In the genomic region with DNA sequence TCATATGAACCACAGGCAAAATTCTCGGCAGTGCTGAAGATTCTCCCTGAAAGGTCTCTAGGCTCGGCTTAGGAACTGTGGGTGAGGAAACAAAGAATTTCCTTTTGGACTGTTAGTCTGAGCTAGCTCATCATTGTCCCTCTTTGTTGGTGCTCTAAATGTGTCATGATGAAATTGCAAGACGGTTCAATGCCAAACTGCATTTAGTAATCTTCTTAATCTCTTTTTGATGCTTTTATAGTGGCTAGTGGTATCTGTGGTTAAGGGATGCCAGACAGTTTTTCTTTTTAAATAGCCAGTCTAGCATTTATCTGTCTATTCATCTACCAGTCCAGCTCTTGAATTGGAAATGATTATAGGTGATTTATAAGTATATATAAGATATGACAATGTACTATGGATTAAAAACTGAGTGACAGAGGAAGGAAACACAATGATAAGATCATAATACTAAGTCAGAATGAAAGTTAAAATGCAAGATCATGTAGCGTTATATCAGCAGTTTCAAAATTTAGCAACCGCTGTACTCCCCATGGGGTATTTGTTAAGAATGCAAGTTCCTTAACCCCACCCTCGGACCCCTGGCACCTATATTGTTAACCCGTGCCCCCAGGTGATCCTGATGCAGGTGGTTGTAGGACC, we compare ENCODE assay signal across 1 cellular context.
TF ChIP-seq lines count a peak whose summit lies in the region.

No MANE protein-coding gene starts in this region.

TF ChIP-seq in HepG2, 621 proteins besides CTCF, POLR2A, EP300 and RAD21 (continued from another document):
- TF ChIP-seq, protein P1, sequence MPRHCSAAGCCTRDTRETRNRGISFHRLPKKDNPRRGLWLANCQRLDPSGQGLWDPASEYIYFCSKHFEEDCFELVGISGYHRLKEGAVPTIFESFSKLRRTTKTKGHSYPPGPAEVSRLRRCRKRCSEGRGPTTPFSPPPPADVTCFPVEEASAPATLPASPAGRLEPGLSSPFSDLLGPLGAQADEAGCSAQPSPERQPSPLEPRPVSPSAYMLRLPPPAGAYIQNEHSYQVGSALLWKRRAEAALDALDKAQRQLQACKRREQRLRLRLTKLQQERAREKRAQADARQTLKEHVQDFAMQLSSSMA (CRISPR knock-in tag; IDR thresholded peaks at IDR 0.05), result no peak
- TF ChIP-seq ATF7 (IDR thresholded peaks at IDR 0.05) (no peak), ATF7 (CRISPR knock-in tag; IDR thresholded peaks at IDR 0.05) (no peak), REXO4 (CRISPR knock-in tag; IDR thresholded peaks at IDR 0.05; ENCODE audit: borderline replicate concordance) (no peak), ZNF260 (CRISPR knock-in tag; IDR thresholded peaks at IDR 0.05; ENCODE audit: borderline replicate concordance, low read depth) (no peak), ZNF280D (CRISPR knock-in tag; IDR thresholded peaks at IDR 0.05) (no peak), ZNF720 (CRISPR knock-in tag; IDR thresholded peaks at IDR 0.05) (no peak), TCF12 (IDR thresholded peaks at IDR 0.05) (no peak), TCF12 (CRISPR knock-in tag; IDR thresholded peaks at IDR 0.05) (no peak), NFRKB (IDR thresholded peaks at IDR 0.05) (no peak), LBX2 (CRISPR knock-in tag; IDR thresholded peaks at IDR 0.05; ENCODE audit: borderline replicate concordance) (no peak)
- TF ChIP-seq, protein P2, sequence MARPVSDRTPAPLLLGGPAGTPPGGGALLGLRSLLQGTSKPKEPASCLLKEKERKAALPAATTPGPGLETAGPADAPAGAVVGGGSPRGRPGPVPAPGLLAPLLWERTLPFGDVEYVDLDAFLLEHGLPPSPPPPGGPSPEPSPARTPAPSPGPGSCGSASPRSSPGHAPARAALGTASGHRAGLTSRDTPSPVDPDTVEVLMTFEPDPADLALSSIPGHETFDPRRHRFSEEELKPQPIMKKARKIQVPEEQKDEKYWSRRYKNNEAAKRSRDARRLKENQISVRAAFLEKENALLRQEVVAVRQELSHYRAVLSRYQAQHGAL (CRISPR knock-in tag; IDR thresholded peaks at IDR 0.05; ENCODE audit: not compliant biosample characterization), result no peak
- TF ChIP-seq, protein P3, sequence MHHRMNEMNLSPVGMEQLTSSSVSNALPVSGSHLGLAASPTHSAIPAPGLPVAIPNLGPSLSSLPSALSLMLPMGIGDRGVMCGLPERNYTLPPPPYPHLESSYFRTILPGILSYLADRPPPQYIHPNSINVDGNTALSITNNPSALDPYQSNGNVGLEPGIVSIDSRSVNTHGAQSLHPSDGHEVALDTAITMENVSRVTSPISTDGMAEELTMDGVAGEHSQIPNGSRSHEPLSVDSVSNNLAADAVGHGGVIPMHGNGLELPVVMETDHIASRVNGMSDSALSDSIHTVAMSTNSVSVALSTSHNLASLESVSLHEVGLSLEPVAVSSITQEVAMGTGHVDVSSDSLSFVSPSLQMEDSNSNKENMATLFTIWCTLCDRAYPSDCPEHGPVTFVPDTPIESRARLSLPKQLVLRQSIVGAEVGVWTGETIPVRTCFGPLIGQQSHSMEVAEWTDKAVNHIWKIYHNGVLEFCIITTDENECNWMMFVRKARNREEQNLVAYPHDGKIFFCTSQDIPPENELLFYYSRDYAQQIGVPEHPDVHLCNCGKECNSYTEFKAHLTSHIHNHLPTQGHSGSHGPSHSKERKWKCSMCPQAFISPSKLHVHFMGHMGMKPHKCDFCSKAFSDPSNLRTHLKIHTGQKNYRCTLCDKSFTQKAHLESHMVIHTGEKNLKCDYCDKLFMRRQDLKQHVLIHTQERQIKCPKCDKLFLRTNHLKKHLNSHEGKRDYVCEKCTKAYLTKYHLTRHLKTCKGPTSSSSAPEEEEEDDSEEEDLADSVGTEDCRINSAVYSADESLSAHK (CRISPR knock-in tag; IDR thresholded peaks at IDR 0.05; ENCODE audit: borderline replicate concordance), result no peak
- TF ChIP-seq, protein P4, sequence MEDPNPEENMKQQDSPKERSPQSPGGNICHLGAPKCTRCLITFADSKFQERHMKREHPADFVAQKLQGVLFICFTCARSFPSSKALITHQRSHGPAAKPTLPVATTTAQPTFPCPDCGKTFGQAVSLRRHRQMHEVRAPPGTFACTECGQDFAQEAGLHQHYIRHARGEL (CRISPR knock-in tag; IDR thresholded peaks at IDR 0.05), result no peak
- TF ChIP-seq, protein P5, sequence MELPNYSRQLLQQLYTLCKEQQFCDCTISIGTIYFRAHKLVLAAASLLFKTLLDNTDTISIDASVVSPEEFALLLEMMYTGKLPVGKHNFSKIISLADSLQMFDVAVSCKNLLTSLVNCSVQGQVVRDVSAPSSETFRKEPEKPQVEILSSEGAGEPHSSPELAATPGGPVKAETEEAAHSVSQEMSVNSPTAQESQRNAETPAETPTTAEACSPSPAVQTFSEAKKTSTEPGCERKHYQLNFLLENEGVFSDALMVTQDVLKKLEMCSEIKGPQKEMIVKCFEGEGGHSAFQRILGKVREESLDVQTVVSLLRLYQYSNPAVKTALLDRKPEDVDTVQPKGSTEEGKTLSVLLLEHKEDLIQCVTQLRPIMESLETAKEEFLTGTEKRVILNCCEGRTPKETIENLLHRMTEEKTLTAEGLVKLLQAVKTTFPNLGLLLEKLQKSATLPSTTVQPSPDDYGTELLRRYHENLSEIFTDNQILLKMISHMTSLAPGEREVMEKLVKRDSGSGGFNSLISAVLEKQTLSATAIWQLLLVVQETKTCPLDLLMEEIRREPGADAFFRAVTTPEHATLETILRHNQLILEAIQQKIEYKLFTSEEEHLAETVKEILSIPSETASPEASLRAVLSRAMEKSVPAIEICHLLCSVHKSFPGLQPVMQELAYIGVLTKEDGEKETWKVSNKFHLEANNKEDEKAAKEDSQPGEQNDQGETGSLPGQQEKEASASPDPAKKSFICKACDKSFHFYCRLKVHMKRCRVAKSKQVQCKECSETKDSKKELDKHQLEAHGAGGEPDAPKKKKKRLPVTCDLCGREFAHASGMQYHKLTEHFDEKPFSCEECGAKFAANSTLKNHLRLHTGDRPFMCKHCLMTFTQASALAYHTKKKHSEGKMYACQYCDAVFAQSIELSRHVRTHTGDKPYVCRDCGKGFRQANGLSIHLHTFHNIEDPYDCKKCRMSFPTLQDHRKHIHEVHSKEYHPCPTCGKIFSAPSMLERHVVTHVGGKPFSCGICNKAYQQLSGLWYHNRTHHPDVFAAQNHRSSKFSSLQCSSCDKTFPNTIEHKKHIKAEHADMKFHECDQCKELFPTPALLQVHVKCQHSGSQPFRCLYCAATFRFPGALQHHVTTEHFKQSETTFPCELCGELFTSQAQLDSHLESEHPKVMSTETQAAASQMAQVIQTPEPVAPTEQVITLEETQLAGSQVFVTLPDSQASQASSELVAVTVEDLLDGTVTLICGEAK (IDR thresholded peaks at IDR 0.05), result no peak
- TF ChIP-seq, protein P5 (CRISPR knock-in tag; IDR thresholded peaks at IDR 0.05), result no peak
TF ChIP-seq in HepG2: peak in this region for 0.
